In genomic region chr16:3578610-3579551, GRCh38 we compare ENCODE assay signal across 1 cellular context.
TF ChIP-seq lines count a peak whose summit lies in the region.

No MANE protein-coding gene starts in this region.

TF ChIP-seq in GM12878, 131 proteins besides CTCF, POLR2A, EP300 and RAD21 (continued from another document):
- TF ChIP-seq CHD1 (IDR thresholded peaks at IDR 0.05; ENCODE audit: low read depth, low read length) (no peak), STAT3 (IDR thresholded peaks at IDR 0.05; ENCODE audit: low read depth, low read length) (no peak), ESRRA (IDR thresholded peaks at IDR 0.05; ENCODE audit: low read length) (no peak), PKNOX1 (IDR thresholded peaks at IDR 0.05) (no peak), BACH1 (IDR thresholded peaks at IDR 0.05; ENCODE audit: borderline replicate concordance) (0 out of 2 replicates have a peak, but pooled peaks have one; percentile 16), SIX5 (IDR thresholded peaks at IDR 0.05; ENCODE audit: low read depth, low read length, severe bottlenecking) (no peak), HDAC2 (IDR thresholded peaks at IDR 0.05) (no peak), CHD2 (IDR thresholded peaks at IDR 0.05; ENCODE audit: borderline replicate concordance, low read depth, low read length) (0 out of 2 replicates have a peak, but pooled peaks have one; percentile 3), PAX5 (IDR thresholded peaks at IDR 0.05; ENCODE audit: borderline replicate concordance, low read depth, low read length) (peak; percentile 49; the same call in 1 of the 2 replicates), RUNX3 (IDR thresholded peaks at IDR 0.05; ENCODE audit: low read length) (peak; percentile 94), NFXL1 (IDR thresholded peaks at IDR 0.05; ENCODE audit: borderline replicate concordance) (no peak), TAF1 (IDR thresholded peaks at IDR 0.05; ENCODE audit: borderline replicate concordance, low read depth, low read length) (0 out of 2 replicates have a peak, but pooled peaks have one; percentile 49), ZNF24 (IDR thresholded peaks at IDR 0.05) (no peak), MTA2 (IDR thresholded peaks at IDR 0.05; ENCODE audit: low read depth) (peak; percentile 30; the same call in 1 of the 2 replicates), ASH2L (IDR thresholded peaks at IDR 0.05; ENCODE audit: borderline replicate concordance, low read depth) (no peak), MXI1 (IDR thresholded peaks at IDR 0.05; ENCODE audit: low read depth, low read length) (no peak), KAT2A (conservative IDR thresholded peaks at IDR 0.05; ENCODE audit: control insufficient read depth, low read depth, low read length) (no peak)
